12 cellular contexts compared by ENCODE assay signal in the genomic region with DNA sequence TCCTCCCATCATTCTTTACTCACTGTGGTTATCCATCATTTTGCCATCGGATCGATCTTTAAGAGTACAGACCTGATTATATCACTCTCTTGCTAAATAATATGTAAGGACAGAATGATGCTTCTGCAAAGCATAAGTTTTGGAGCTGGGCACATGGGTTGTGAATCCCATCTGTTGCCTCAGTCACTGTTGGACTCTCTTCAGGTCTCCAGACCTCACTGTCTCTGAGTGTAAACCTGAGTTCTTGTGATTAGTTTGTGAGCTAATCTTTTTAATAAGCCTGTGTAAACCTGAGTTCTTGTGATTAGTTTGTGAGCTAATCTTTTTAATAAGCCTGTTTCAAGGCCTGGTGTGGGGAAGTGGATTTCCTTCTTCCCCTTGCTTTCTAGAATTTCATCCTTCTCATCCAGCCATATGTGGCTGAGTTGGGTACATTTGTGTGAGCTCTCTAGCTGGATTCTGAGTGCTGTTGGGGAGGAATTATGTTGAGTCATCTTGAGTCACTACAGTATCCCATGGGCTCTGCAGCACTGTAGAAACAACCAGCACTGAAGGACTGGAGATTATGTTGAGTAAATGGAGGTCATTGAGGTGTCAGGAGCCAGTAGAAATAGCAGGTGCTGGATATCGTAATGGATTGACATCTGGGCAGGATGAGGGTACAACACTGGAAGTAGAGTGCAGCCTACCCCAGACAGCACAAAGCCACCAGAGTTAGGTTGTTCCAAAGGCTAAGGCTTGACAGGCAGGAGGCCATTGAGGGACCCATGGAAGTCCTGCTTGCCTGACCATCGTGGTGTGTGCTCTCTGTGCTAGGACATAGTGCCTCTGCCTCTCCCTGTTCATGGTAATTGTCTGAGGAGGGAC. TPM values are rescaled to one million over a fixed set of nuclear protein-coding genes. Genes with fewer than 3 reads are reported as not detected.
DNase-seq lines count a peak whose midpoint lies in the region; ATAC-seq and TF ChIP-seq lines count a peak whose summit lies in the region.
"Had no signal": no experiment of that assay in that cellular context is flagged by ENCODE, and none has a peak within 500 bp of the region (broad histone marks: within the 10 kb centered on the region; RNA-seq: fewer than 3 reads in every experiment).

No MANE protein-coding gene starts in this region.

- no peak for DNase-seq in activated CD8-positive, alpha-beta T cell treated with anti-CD3 and anti-CD28 coated beads for 36 hours
- DNase-seq in activated CD8-positive, alpha-beta T cell treated with anti-CD3 and anti-CD28 coated beads, Interleukin-2, amount 10 ng/mL, durations not matched to agents 7 days and 5 days = no peak
- DNase-seq in SW480 (ENCODE audit: low spot score) = peak; percentile 28
- DNase-seq in fibroblast of the aortic adventitia (ENCODE audit: low read depth) = peak; percentile 88
- DNase-seq in smooth muscle cell of the brain vasculature (ENCODE audit: low read depth, low spot score) = peak; percentile 37
- no peak for DNase-seq in Kasumi-1 (lab: John Stamatoyannopoulos, UW)
- DNase-seq in NCI-H2107 treated with DMSO at 0.1 percent for 48 hours (lab: John Stamatoyannopoulos, UW; ENCODE audit: unreplicated experiment) = no peak
- DNase-seq: activated CD4-positive, alpha-beta memory T cell treated with anti-CD3 and anti-CD28 coated beads for 36 hours; heart left ventricle; MM.1S had no signal

- peaks cover 23% of the 10 kb centered on the region for H3K36me3 Mint-ChIP-seq in activated CD8-positive, alpha-beta T cell treated with anti-CD3 and anti-CD28 coated beads for 36 hours (ENCODE audit: low read depth)
- H3K36me3 Mint-ChIP-seq in activated CD8-positive, alpha-beta T cell treated with anti-CD3 and anti-CD28 coated beads, Interleukin-2, amount 10 ng/mL, durations not matched to agents 7 days and 5 days (ENCODE audit: low read depth) = peaks cover 37% of the 10 kb centered on the region

- no peak overlapping the region for H3K4me3 Mint-ChIP-seq in activated CD8-positive, alpha-beta T cell treated with anti-CD3 and anti-CD28 coated beads for 36 hours
- H3K4me3 Mint-ChIP-seq in activated CD8-positive, alpha-beta T cell treated with anti-CD3 and anti-CD28 coated beads, Interleukin-2, amount 10 ng/mL, durations not matched to agents 7 days and 5 days = no peak overlapping the region
- H3K4me3 Mint-ChIP-seq: activated CD4-positive, alpha-beta memory T cell treated with anti-CD3 and anti-CD28 coated beads for 36 hours had no signal

- intact Hi-C loops in activated CD8-positive, alpha-beta T cell treated with anti-CD3 and anti-CD28 coated beads for 36 hours (cut with micrococcal nuclease) = no loop called here

- TF ChIP-seq CTCF in activated CD8-positive, alpha-beta T cell treated with anti-CD3 and anti-CD28 coated beads for 36 hours (IDR thresholded peaks at IDR 0.05) = no peak
- TF ChIP-seq CTCF in fibroblast of the aortic adventitia (IDR thresholded peaks at IDR 0.05; ENCODE audit: insufficient read depth, low read length) = no peak

- POLR2A ChIA-PET in activated CD8-positive, alpha-beta T cell treated with anti-CD3 and anti-CD28 coated beads for 36 hours (lab: Charles Lee) = no interaction called here
- POLR2A ChIA-PET in activated CD8-positive, alpha-beta T cell treated with anti-CD3 and anti-CD28 coated beads, Interleukin-2, amount 10 ng/mL, durations not matched to agents 7 days and 5 days (lab: Charles Lee) = no interaction called here

- no peaks in the 10 kb centered on the region for H3K9me3 Mint-ChIP-seq in activated CD8-positive, alpha-beta T cell treated with anti-CD3 and anti-CD28 coated beads for 36 hours
- no peaks in the 10 kb centered on the region for H3K9me3 Mint-ChIP-seq in activated CD8-positive, alpha-beta T cell treated with anti-CD3 and anti-CD28 coated beads, Interleukin-2, amount 10 ng/mL, durations not matched to agents 7 days and 5 days (ENCODE audit: insufficient read depth)
- H3K9me3 Mint-ChIP-seq: activated CD4-positive, alpha-beta memory T cell treated with anti-CD3 and anti-CD28 coated beads for 36 hours had no signal

- no peaks in the 10 kb centered on the region for H3K27me3 Mint-ChIP-seq in activated CD8-positive, alpha-beta T cell treated with anti-CD3 and anti-CD28 coated beads for 36 hours
- no peaks in the 10 kb centered on the region for H3K27me3 Mint-ChIP-seq in activated CD8-positive, alpha-beta T cell treated with anti-CD3 and anti-CD28 coated beads, Interleukin-2, amount 10 ng/mL, durations not matched to agents 7 days and 5 days (ENCODE audit: low read depth)
- H3K27me3 Mint-ChIP-seq: activated CD4-positive, alpha-beta memory T cell treated with anti-CD3 and anti-CD28 coated beads for 36 hours had no signal

- H3K4me3 ChIP-seq in fibroblast of the aortic adventitia (ENCODE audit: low read depth, low read length) = no peak overlapping the region
- H3K4me3 ChIP-seq: BLaER1, heart left ventricle had no signal

- peak overlapping the region; percentile 29 for H3K27ac Mint-ChIP-seq in activated CD8-positive, alpha-beta T cell treated with anti-CD3 and anti-CD28 coated beads for 36 hours
- no peak overlapping the region for H3K27ac Mint-ChIP-seq in activated CD8-positive, alpha-beta T cell treated with anti-CD3 and anti-CD28 coated beads, Interleukin-2, amount 10 ng/mL, durations not matched to agents 7 days and 5 days
- H3K27ac Mint-ChIP-seq: activated CD4-positive, alpha-beta memory T cell treated with anti-CD3 and anti-CD28 coated beads for 36 hours had no signal

- peaks cover 7% of the 10 kb centered on the region for H3K4me1 Mint-ChIP-seq in activated CD8-positive, alpha-beta T cell treated with anti-CD3 and anti-CD28 coated beads for 36 hours (ENCODE audit: low read depth)
- H3K4me1 Mint-ChIP-seq in activated CD8-positive, alpha-beta T cell treated with anti-CD3 and anti-CD28 coated beads, Interleukin-2, amount 10 ng/mL, durations not matched to agents 7 days and 5 days (ENCODE audit: low read depth) = peaks cover 2% of the 10 kb centered on the region

- no peak for ATAC-seq in activated CD8-positive, alpha-beta T cell treated with anti-CD3 and anti-CD28 coated beads for 36 hours
- ATAC-seq in activated CD8-positive, alpha-beta T cell treated with anti-CD3 and anti-CD28 coated beads, Interleukin-2, amount 10 ng/mL, durations not matched to agents 7 days and 5 days = no peak
- no peak for ATAC-seq in GM18907 (IDR thresholded peaks at IDR 0.05; ENCODE audit: unreplicated experiment)

- CTCF ChIA-PET in activated CD8-positive, alpha-beta T cell treated with anti-CD3 and anti-CD28 coated beads for 36 hours (lab: Charles Lee) = interaction anchor here (0.6 to 0.7 kb wide), 2 partner anchors 141 to 455 kb away, joined by 3 read pairs; no protein-coding TSS in a partner anchor
- CTCF ChIA-PET in activated CD8-positive, alpha-beta T cell treated with anti-CD3 and anti-CD28 coated beads, Interleukin-2, amount 10 ng/mL, durations not matched to agents 7 days and 5 days (lab: Charles Lee) = no interaction called here

RNA-seq across cellular contexts. Expression of a gene that starts 52.4 kb away (rescaled TPM):
- 10 to 100 TPM; 46.4 to 49.2 TPM for total RNA-seq in activated CD8-positive, alpha-beta T cell treated with anti-CD3 and anti-CD28 coated beads for 36 hours
- total RNA-seq in activated CD8-positive, alpha-beta T cell treated with anti-CD3 and anti-CD28 coated beads, Interleukin-2, amount 10 ng/mL, durations not matched to agents 7 days and 5 days = 10 to 100 TPM; 63.2 to 64.7 TPM
- total RNA-seq in fibroblast of the aortic adventitia (ENCODE audit: low replicate concordance) = 34.1 and 161 TPM in 2 replicates

Comparison
In these comparisons a context has a peak if more than half of its experiments do, and no peak if none do; other contexts are left out.
1. DNase-seq: peak in SW480 (single experiment), fibroblast of the aortic adventitia (single experiment) and smooth muscle cell of the brain vasculature (single experiment); none in activated CD8-positive, alpha-beta T cell treated with anti-CD3 and anti-CD28 coated beads for 36 hours (single experiment), activated CD8-positive, alpha-beta T cell treated with anti-CD3 and anti-CD28 coated beads, Interleukin-2, amount 10 ng/mL, durations not matched to agents 7 days and 5 days (single experiment), Kasumi-1 (0 of 2) and NCI-H2107 treated with DMSO at 0.1 percent for 48 hours (single experiment).